In genomic region chr1:160207751-160208150, GRCh38 we compare ENCODE assay signal across 11 cellular contexts. TPM values are rescaled to one million over a fixed set of nuclear protein-coding genes. Genes with fewer than 3 reads are reported as not detected.
A peak's percentile ranks its signal among the peaks of the same experiment; 100 is the strongest.
DNase-seq lines count a peak whose midpoint lies in the region; ATAC-seq and TF ChIP-seq lines count a peak whose summit lies in the region.
"Had no signal": no experiment of that assay in that cellular context is flagged by ENCODE, and none has a peak within 500 bp of the region (broad histone marks: within the 10 kb centered on the region; RNA-seq: fewer than 3 reads in every experiment).

No MANE protein-coding gene starts in this region.

- TF ChIP-seq EP300 in gastroesophageal sphincter (IDR thresholded peaks at IDR 0.05) = no peak

- H2BK12ac ChIP-seq in H9 (ENCODE audit: insufficient read length, low read depth, low read length) (no peak overlapping the region), neuronal stem cell (ENCODE audit: low read length) (no peak overlapping the region)

- H3K9ac ChIP-seq in H9 (ENCODE audit: extremely low read depth, insufficient read length, low read length) = no peak overlapping the region
- peak overlapping the region; percentile 3 to 40 (median 21) for H3K9ac ChIP-seq in skeletal muscle tissue (ENCODE audit: low read depth in 1 of 3, low read length in 3 of 3)
- no peak overlapping the region for H3K9ac ChIP-seq in neuronal stem cell (ENCODE audit: low read depth, low read length, poor library complexity)

- no peak overlapping the region for H3K56ac ChIP-seq in H9 (ENCODE audit: insufficient read length, low read depth, low read length)

- H4K91ac ChIP-seq in H9 (ENCODE audit: insufficient read length, low read depth, low read length) (no peak overlapping the region), neuronal stem cell (ENCODE audit: low read depth, low read length, poor library complexity) (no peak overlapping the region)

- H3K27ac Mint-ChIP-seq in H9 (peak overlapping the region; percentile 33 to 75 (median 49); a peak in 3 of 7 replicates), WTC11 (peak overlapping the region; percentile 1; the same call in 1 of the 2 replicates)

- H3K36me3 ChIP-seq in gastroesophageal sphincter (peaks cover 0 to 31% of the 10 kb centered on the region in 2 donors), skeletal muscle tissue (ENCODE audit: control insufficient read depth in 3 of 3, insufficient read depth in 3 of 3, low read length in 3 of 3) (peaks cover 12 to 25% (median 15%) of the 10 kb centered on the region in 3 donors), neuronal stem cell (replicated peaks in 1 of 2; ENCODE audit: control insufficient read depth in 2 of 2, insufficient read depth in 2 of 2, low read length in 2 of 2) (peaks cover 30 to 56% of the 10 kb centered on the region in 2 donors)

- CTCF ChIA-PET in WTC11 (lab: Charles Lee) = interaction anchor here (1.3 to 8.9 kb wide), 9 partner anchors 12 to 122 kb away, joined by 3 to 85 read pairs (median 5); no protein-coding TSS in a partner anchor

- H4K20me1 ChIP-seq in H9 (ENCODE audit: control insufficient read depth, insufficient read depth, insufficient read length) = no peaks in the 10 kb centered on the region

- H4K5ac ChIP-seq in H9 (ENCODE audit: insufficient read length, low read depth, low read length) = no peak overlapping the region

- H3K14ac ChIP-seq in H9 (ENCODE audit: insufficient read depth, low read length) = no peak overlapping the region
- H3K14ac ChIP-seq in neuronal stem cell (ENCODE audit: low read length) = no peak overlapping the region

- H3T11ph ChIP-seq in H9 (ENCODE audit: low read length) = no peak overlapping the region

- ATAC-seq in WTC11 (no peak), gastroesophageal sphincter (no peak)
- ATAC-seq: activated T-cell treated with anti-CD3 and anti-CD28 coated beads, Interleukin-2, amount 50 U/mL, for 72 hours had no signal

- TF ChIP-seq CTCF in H9 (conservative IDR thresholded peaks at IDR 0.05) (no peak), WTC11 (IDR thresholded peaks at IDR 0.05) (no peak), gastroesophageal sphincter (IDR thresholded peaks at IDR 0.05) (no peak)

- no peak overlapping the region for H2BK120ac ChIP-seq in H9 (ENCODE audit: low read depth, low read length, poor library complexity, severe bottlenecking)
- H2BK120ac ChIP-seq in neuronal stem cell (ENCODE audit: low read depth, low read length) = no peak overlapping the region

- H3K27me3 ChIP-seq in H9 (ENCODE audit: insufficient read depth, low read length) = no peaks in the 10 kb centered on the region
- H3K27me3 ChIP-seq in gastroesophageal sphincter = no peaks in the 10 kb centered on the region
- H3K27me3 ChIP-seq in skeletal muscle tissue (ENCODE audit: control insufficient read depth in 3 of 3, insufficient read depth in 3 of 3, low read length in 3 of 3) = no peaks in the 10 kb centered on the region
- no peaks in the 10 kb centered on the region for H3K27me3 ChIP-seq in neuronal stem cell (ENCODE audit: control insufficient read depth in 3 of 3, insufficient read depth in 3 of 3, low read depth in 1 of 3, low read length in 3 of 3)

- no peak overlapping the region for H2BK15ac ChIP-seq in H9 (ENCODE audit: low read depth, low read length)
- H2BK15ac ChIP-seq in neuronal stem cell (ENCODE audit: low read length) = no peak overlapping the region

- H3K79me2 ChIP-seq in H9 (ENCODE audit: insufficient read depth, low read length) = no peaks in the 10 kb centered on the region

- H3K9me3 ChIP-seq in H9 (ENCODE audit: control insufficient read depth, low read depth, low read length) (no peaks in the 10 kb centered on the region), gastroesophageal sphincter (no peaks in the 10 kb centered on the region), skeletal muscle tissue (ENCODE audit: control insufficient read depth in 3 of 3, low read length in 3 of 3) (no peaks in the 10 kb centered on the region), neuronal stem cell (replicated peaks in 1 of 2; ENCODE audit: control insufficient read depth in 2 of 2, insufficient read depth in 1 of 2, low read depth in 1 of 2, low read length in 2 of 2) (no peaks in the 10 kb centered on the region)

- H3K4ac ChIP-seq in H9 (ENCODE audit: low read depth, low read length) (no peak overlapping the region), neuronal stem cell (ENCODE audit: low read length) (no peak overlapping the region)

- H3K79me1 ChIP-seq in H9 (ENCODE audit: insufficient read depth, low read depth, low read length, poor library complexity, severe bottlenecking) (no peaks in the 10 kb centered on the region), neuronal stem cell (ENCODE audit: low read depth, low read length) (peaks cover 8% of the 10 kb centered on the region)

- peaks cover 69 to 73% of the 10 kb centered on the region in 2 experiments for H3K4me1 Mint-ChIP-seq in H9
- H3K4me1 Mint-ChIP-seq in WTC11 = peaks cover 64% of the 10 kb centered on the region

- H4K8ac ChIP-seq in H9 (replicated peaks; ENCODE audit: insufficient read length, low read depth, low read length) (no peak overlapping the region), neuronal stem cell (ENCODE audit: low read depth, low read length) (no peak overlapping the region)

- peaks cover 24% of the 10 kb centered on the region; the same call in 1 of the 2 replicates for H3K4me1 ChIP-seq in H9 (ENCODE audit: insufficient read depth, low read length)
- peaks cover 18 to 70% (median 46%) of the 10 kb centered on the region in 3 donors for H3K4me1 ChIP-seq in gastroesophageal sphincter
- H3K4me1 ChIP-seq in skeletal muscle tissue (ENCODE audit: control insufficient read depth in 3 of 3, insufficient read depth in 3 of 3, low read length in 3 of 3) = peaks cover 57 to 70% (median 66%) of the 10 kb centered on the region in 3 donors
- H3K4me1 ChIP-seq in neuronal stem cell (ENCODE audit: control insufficient read depth in 2 of 2, insufficient read depth in 1 of 2, low read depth in 1 of 2, low read length in 2 of 2) = peaks cover 60 to 61% of the 10 kb centered on the region in 2 donors

- no peak overlapping the region for H3K4me2 ChIP-seq in H9 (ENCODE audit: insufficient read depth, insufficient read length, low read length)
- no peak overlapping the region for H3K4me2 ChIP-seq in neuronal stem cell (ENCODE audit: insufficient read depth, low read length, poor library complexity, severe bottlenecking)

- H2BK5ac ChIP-seq in H9 (ENCODE audit: insufficient read length, low read length) (no peak overlapping the region), neuronal stem cell (ENCODE audit: low read length) (no peak overlapping the region)

- H3K4me3 ChIP-seq in gastroesophageal sphincter (no peak overlapping the region), skeletal muscle tissue (ENCODE audit: low read length in 3 of 3) (peak overlapping the region in 1 of 3 donors; percentile 45), neuronal stem cell (ENCODE audit: low read length in 2 of 2) (no peak overlapping the region)

- H3K27ac ChIP-seq in H9 (ENCODE audit: insufficient read length, low read depth, low read length) (no peak overlapping the region), gastroesophageal sphincter (peak overlapping the region in 3 of 4 donors; percentile 96 to 98 (median 96)), skeletal muscle tissue (ENCODE audit: low read depth, low read length) (peak overlapping the region; percentile 88), neuronal stem cell (replicated peaks; ENCODE audit: low read length) (no peak overlapping the region)

- H2AFZ ChIP-seq in H9 (ENCODE audit: low read length) (no peak overlapping the region), neuronal stem cell (ENCODE audit: low read length) (no peak overlapping the region)

- H3K4me3 Mint-ChIP-seq in H9 (peak overlapping the region in 1 of 2 experiments; percentile 39; a peak in 1 of 5 replicates), WTC11 (no peak overlapping the region)
- H3K4me3 Mint-ChIP-seq: activated T-cell treated with anti-CD3 and anti-CD28 coated beads, Interleukin-2, amount 50 U/mL, for 72 hours had no signal

- H3K18ac ChIP-seq in H9 (ENCODE audit: insufficient read length, low read depth, low read length) = no peak overlapping the region
- no peak overlapping the region for H3K18ac ChIP-seq in neuronal stem cell (ENCODE audit: low read length)

- peaks cover 19 to 56% (median 21%) of the 10 kb centered on the region in 3 experiments for H3K36me3 Mint-ChIP-seq in H9 (ENCODE audit: insufficient read depth in 1 of 3, low read depth in 3 of 3)
- H3K36me3 Mint-ChIP-seq in WTC11 = peaks cover 26% of the 10 kb centered on the region

- H2BK20ac ChIP-seq in H9 (ENCODE audit: low read depth, low read length, poor library complexity, severe bottlenecking) = no peak overlapping the region

- peaks cover 9% of the 10 kb centered on the region for H3K23me2 ChIP-seq in H9 (ENCODE audit: insufficient read length, low read depth, low read length, poor library complexity, severe bottlenecking)

- no peak overlapping the region for H2AK5ac ChIP-seq in H9 (ENCODE audit: insufficient read length, low read length)
- H2AK5ac ChIP-seq in neuronal stem cell (ENCODE audit: low read depth, low read length) = no peak overlapping the region

- no peaks in the 10 kb centered on the region for H3K9me3 Mint-ChIP-seq in H9
- H3K9me3 Mint-ChIP-seq in WTC11 = no peaks in the 10 kb centered on the region
- H3K9me3 Mint-ChIP-seq: activated T-cell treated with anti-CD3 and anti-CD28 coated beads, Interleukin-2, amount 50 U/mL, for 72 hours had no signal

- H3K23ac ChIP-seq in H9 (ENCODE audit: insufficient read length, low read depth, low read length) (no peak overlapping the region), neuronal stem cell (ENCODE audit: low read depth, low read length, poor library complexity) (no peak overlapping the region)

- H3K27me3 Mint-ChIP-seq in H9 (ENCODE audit: low read depth) (no peaks in the 10 kb centered on the region), WTC11 (ENCODE audit: low read depth) (no peaks in the 10 kb centered on the region; the same call in 1 of the 2 replicates)

- DNase-seq in H9 (no peak), WTC11 (ENCODE audit: low spot score) (no peak), H4 (ENCODE audit: low spot score) (no peak), SW480 (ENCODE audit: low spot score) (no peak), AML-193 (lab: John Stamatoyannopoulos, UW) (no peak), neuronal stem cell (ENCODE audit: low spot score) (no peak)
- DNase-seq: activated T-cell treated with anti-CD3 and anti-CD28 coated beads, Interleukin-2, amount 50 U/mL, for 72 hours; posterior cingulate gyrus had no signal

- no peak for TF ChIP-seq POLR2A in gastroesophageal sphincter (IDR thresholded peaks at IDR 0.05)

- no CpG with 5 or more reads among the region's 5 CpGs for WGBS in H9 (ENCODE audit: extremely low coverage, insufficient read length, low lambda C conversion rate)
- 32 to 38% methylated on average over 4 to 5 of the region's 5 CpGs for WGBS in gastroesophageal sphincter (ENCODE audit: low coverage in 1 of 2), 2 donors
- WGBS in neuronal stem cell (ENCODE audit: extremely low coverage in 2 of 2, insufficient read length in 2 of 2, insufficient replicate concordance in 1 of 2), 2 donors = no CpG with 5 or more reads among the region's 5 CpGs

- POLR2A ChIA-PET in WTC11 (lab: Charles Lee) = no interaction called here

RNA-seq across cellular contexts. Expression of gene PEA15, which starts 2.6 kb away (rescaled TPM):
- total RNA-seq in H9 (2021) = 80.8 and 82.1 TPM in 2 replicates
- total RNA-seq in WTC11 (2021) = 43.6 to 56.3 TPM (median 46.9 TPM) in 3 replicates
- 100 to 1,000 TPM in 3 of 4 donors, 10 to 100 TPM in 1; 94.6 to 325 (median 164) TPM for total RNA-seq in gastroesophageal sphincter
- 26.1 TPM for total RNA-seq in skeletal muscle tissue
- total RNA-seq in H4 (2014; rRNA removed; shearing (Covaris generic)) = 50.7 and 58.8 TPM in 2 replicates
- 162 TPM for polyA plus RNA-seq in neuronal stem cell (2013, experiment 1 of 2)
- polyA plus RNA-seq in neuronal stem cell (2013, experiment 2 of 2) = 156 TPM

RNA-seq across cellular contexts. Expression of gene CASQ1, which starts 17.4 kb away (rescaled TPM):
- total RNA-seq in H9 (2021) (0.55 and 0.70 TPM in 2 replicates), WTC11 (2021) (0.46 to 0.50 TPM (median 0.48 TPM) in 3 replicates), gastroesophageal sphincter (1 to 10 TPM; 1.3 to 8.8 (median 2.2) TPM), skeletal muscle tissue (616 TPM)
- 0.41 TPM in 1 of 2 replicates, not detected in the other for total RNA-seq in H4 (2014; rRNA removed; shearing (Covaris generic))
- polyA plus RNA-seq in neuronal stem cell (2013, experiment 1 of 2) = 0.47 TPM
- polyA plus RNA-seq in neuronal stem cell (2013, experiment 2 of 2) = 0.58 TPM
- total RNA-seq: activated T-cell treated with anti-CD3 and anti-CD28 coated beads, Interleukin-2, amount 50 U/mL, for 72 hours; NCI-H460 had no signal

RNA-seq across cellular contexts. Expression of gene DCAF8, which starts 54.6 kb away (rescaled TPM):
- 96.7 and 106 TPM in 2 replicates for total RNA-seq in H9 (2021)
- 121 to 143 TPM (median 128 TPM) in 3 replicates for total RNA-seq in WTC11 (2021)
- total RNA-seq in gastroesophageal sphincter = 100 to 1,000 TPM; 154 to 211 (median 159) TPM
- total RNA-seq in skeletal muscle tissue = 63.2 TPM
- total RNA-seq in H4 (2014; rRNA removed; shearing (Covaris generic)) = 22.1 and 22.6 TPM in 2 replicates
- 73.6 TPM for polyA plus RNA-seq in neuronal stem cell (2013, experiment 1 of 2)
- polyA plus RNA-seq in neuronal stem cell (2013, experiment 2 of 2) = 72.1 TPM

RNA-seq across cellular contexts. Expression of gene ATP1A4, which starts 56.3 kb away (rescaled TPM):
- total RNA-seq in H9 (2021) = 0.20 and 0.44 TPM in 2 replicates
- total RNA-seq in WTC11 (2021) = 0.37 to 0.78 TPM (median 0.55 TPM) in 3 replicates
- under 1 TPM in 1 of 4 donors, not detected in 3; 0.47 TPM for total RNA-seq in gastroesophageal sphincter
- under 0.01 TPM for total RNA-seq in skeletal muscle tissue
- not detected in 2 replicates for total RNA-seq in H4 (2014; rRNA removed; shearing (Covaris generic))
- polyA plus RNA-seq in neuronal stem cell (2013, experiment 1 of 2) = 0.77 TPM
- polyA plus RNA-seq in neuronal stem cell (2013, experiment 2 of 2) = 0.72 TPM
- total RNA-seq: activated T-cell treated with anti-CD3 and anti-CD28 coated beads, Interleukin-2, amount 50 U/mL, for 72 hours; NCI-H460 had no signal

Comparison
In these comparisons a context has a peak if more than half of its experiments do, and no peak if none do; other contexts are left out.
1. H3K27ac ChIP-seq: peak in gastroesophageal sphincter (3 of 4) and skeletal muscle tissue (single experiment); none in H9 (single experiment) and neuronal stem cell (single experiment).
2. H3K9ac ChIP-seq: peak in skeletal muscle tissue (3 of 3); none in H9 (single experiment) and neuronal stem cell (single experiment).
3. RNA of gene CASQ1, which starts 17.4 kb away (total RNA-seq): 616 TPM in skeletal muscle tissue (single experiment); 1.3 to 8.8 TPM in gastroesophageal sphincter, 0.55 to 0.70 TPM in H9, 0.46 to 0.50 TPM in WTC11 and 0.41 TPM in H4; every median in the first group is over 10 times any median in the second.